In genomic region chr18:45687617-45688016, GRCh38 we compare ENCODE assay signal across 8 cellular contexts. TPM values are rescaled to one million over a fixed set of nuclear protein-coding genes. Genes with fewer than 3 reads are reported as not detected.
DNase-seq lines count a peak whose midpoint lies in the region; ATAC-seq, FAIRE-seq and TF ChIP-seq lines count a peak whose summit lies in the region.

No MANE protein-coding gene starts in this region.

- TF ChIP-seq POLR2A in GM12878 (IDR thresholded peaks at IDR 0.05; ENCODE audit: low read depth, low read length), result no peak

- H3K9me3 ChIP-seq in GM12878 (replicated peaks; ENCODE audit: control insufficient read depth, insufficient read depth, low read length), result no peaks in the 10 kb centered on the region

- intact Hi-C loops in GM12878 (cut with micrococcal nuclease; ENCODE audit: unreplicated experiment), result loop anchor here (1.0 kb wide), 2 partner anchors 22 to 188 kb away; no protein-coding TSS in a partner anchor

- in situ Hi-C loops in GM12878 (cut with MboI) (no loop called here), ACHN (cut with HindIII; ENCODE audit: low pct_ligation_motif_present, low pct_unique_long_range_greater_than_20kb, low sequenced_read_pairs) (no loop called here)

- no peak for FAIRE-seq in GM12878 (lab: Jason Lieb, UNC)
- no peak for FAIRE-seq in GM19239 (lab: Jason Lieb, UNC)
- no peak for FAIRE-seq in urothelium cell line (lab: Jason Lieb, UNC)

- H3K79me2 ChIP-seq in GM12878 (ENCODE audit: control insufficient read depth, insufficient read depth, low read length), result no peaks in the 10 kb centered on the region

- ATAC-seq in GM19468 (IDR thresholded peaks at IDR 0.05; ENCODE audit: extremely low read depth, unreplicated experiment) (peak; percentile 6), HG03469 (IDR thresholded peaks at IDR 0.05; ENCODE audit: unreplicated experiment) (peak; percentile 33), GM12878 (peak; percentile 72)

- POLR2A ChIA-PET in GM12878 (lab: Charles Lee), result interaction anchor here (0.7 to 4.1 kb wide), 4 partner anchors 13 to 119 kb away, joined by 3 to 39 read pairs (median 5); no protein-coding TSS in a partner anchor

- peak overlapping the region; percentile 36; the same call in 1 of the 2 replicates for H3K9ac ChIP-seq in GM12878 (ENCODE audit: control insufficient read depth, insufficient read depth, low read length)

- WGBS in GM12878 (ENCODE audit: insufficient coverage, insufficient replicate concordance, low lambda C conversion rate, missing lambda C conversion rate), result 3% methylated on average over 6 of the region's 6 CpGs

- peak overlapping the region; percentile 86 for H2AFZ ChIP-seq in GM12878 (ENCODE audit: control insufficient read depth, low read depth, low read length)

- SMC1A ChIA-PET in GM12878 (lab: Charles Lee; ENCODE audit: uncharacterized antibody, unreplicated experiment), result interaction anchor here (0.7 to 8.8 kb wide), 16 partner anchors 12 to 275 kb away, joined by 3 to 143 read pairs (median 4); partner anchors contain the start of gene SLC14A1

- no TSS peak for BruUV-seq in GM12878 (replicated peaks; lab: Mats Ljungman, UMichigan)

- H3K4me3 ChIP-seq in GM12875 (ENCODE audit: low read depth, low read length), result peak overlapping the region; percentile 17
- H3K4me3 ChIP-seq in GM12878, result no peak overlapping the region; the same call in 1 of the 2 replicates

- CTCF ChIA-PET in GM12878 (lab: Yijun Ruan, JAX), result interaction anchor here (0.6 to 10.4 kb wide), 22 partner anchors 9 to 1600 kb away, joined by 3 to 189 read pairs (median 4); no protein-coding TSS in a partner anchor

- H4K20me1 ChIP-seq in GM12878 (ENCODE audit: control insufficient read depth, insufficient read depth), result no peaks in the 10 kb centered on the region

- peak overlapping the region; percentile 82 for H3K27ac ChIP-seq in GM12878 (ENCODE audit: control insufficient read depth, insufficient read depth)

- peaks cover 35% of the 10 kb centered on the region for H3K4me1 ChIP-seq in GM12878 (ENCODE audit: control insufficient read depth, insufficient read depth, low read length)

- no peak for TF ChIP-seq EP300 in GM12878 (IDR thresholded peaks at IDR 0.05; ENCODE audit: borderline replicate concordance in 1 of 2, control insufficient read depth in 1 of 2, low read depth in 2 of 2, low read length in 2 of 2)

- no peaks in the 10 kb centered on the region for H3K36me3 ChIP-seq in GM12878 (ENCODE audit: control insufficient read depth in 2 of 2, insufficient read depth in 2 of 2, low read length in 1 of 2)

- DNase-seq in GM12878 (ENCODE audit: low read depth, low spot score) (no peak), GM19239 (ENCODE audit: insufficient read length, low spot score) (no peak), urothelium cell line (ENCODE audit: low spot score) (no peak), ACHN (no peak), mucosa of gallbladder (ENCODE audit: low spot score) (no peak)

- peak overlapping the region; percentile 97 for H3K4me2 ChIP-seq in GM12878 (ENCODE audit: control insufficient read depth, insufficient read depth)

- RAD21 ChIA-PET in GM12878 (lab: Charles Lee; ENCODE audit: unreplicated experiment), result interaction anchor here (0.6 to 6.6 kb wide), 14 partner anchors 12 to 1992 kb away, joined by 3 to 132 read pairs (median 4); partner anchors contain the start of gene ATP5F1A

- H3K27me3 ChIP-seq in GM12878 (replicated peaks in 1 of 2; ENCODE audit: control insufficient read depth in 2 of 2, insufficient read depth in 2 of 2, low read length in 1 of 2), result no peaks in the 10 kb centered on the region

- TF ChIP-seq CTCF in GM12875 (IDR thresholded peaks at IDR 0.05; ENCODE audit: borderline replicate concordance, insufficient read depth, low read depth, low read length), result no peak
- TF ChIP-seq CTCF in GM12878 (IDR thresholded peaks at IDR 0.05 in 2 of 3, conservative IDR thresholded peaks at IDR 0.05 in 1 of 3; ENCODE audit: control insufficient read depth in 2 of 3, extremely low read depth in 1 of 3, insufficient read depth in 1 of 3, low read depth in 3 of 3, low read length in 3 of 3), result no peak

- TF ChIP-seq RAD21 in GM12878 (IDR thresholded peaks at IDR 0.05; ENCODE audit: insufficient read depth, low read depth, low read length), result no peak

TF ChIP-seq in GM12878, 131 proteins besides CTCF, POLR2A, EP300 and RAD21:
- 0 out of 2 replicates have a peak, but pooled peaks have one; percentile 3 for TF ChIP-seq MTA2 (IDR thresholded peaks at IDR 0.05; ENCODE audit: low read depth)
- TF ChIP-seq NKRF (conservative IDR thresholded peaks at IDR 0.05), result no peak
- no peak for TF ChIP-seq PKNOX1 (IDR thresholded peaks at IDR 0.05)
TF ChIP-seq in GM12878: peak in this region for 1.

RNA-seq across cellular contexts. Expression of gene SLC14A1, which starts 36.4 kb away (rescaled TPM):
- total RNA-seq in GM12878 (2013; cell fraction: nucleolus; rRNA removed), result 1.7 and 2.2 TPM in 2 replicates
- total RNA-seq in GM12878 (2014; rRNA removed) (0.06 TPM in 1 of 2 replicates, not detected in the other), GM12878 (2014; rRNA removed; fragmentation: Illumina TruSeq; extraction: Trizol) (0.09 TPM in 1 of 2 replicates, not detected in the other), GM12878 (2021) (not detected in 2 replicates), mucosa of gallbladder (96.9 TPM)
- 0.34 TPM for polyA plus RNA-seq in GM12878 (2011; ENCODE audit: low read depth)
- polyA plus RNA-seq in GM12878 (2011; rRNA removed) (0.67 and 1.3 TPM in 2 replicates), GM12878 (2014; fragmentation: Illumina TruSeq; extraction: Trizol) (0.10 and 0.26 TPM in 2 replicates), GM12878 (2014; fragmentation: Nextera tagmentation; extraction: Ambion mirVana) (under 1 TPM; 0.06 to 0.09 TPM), GM12878 (2014; rRNA removed) (0.10 TPM in 1 of 2 replicates, not detected in the other), GM12878 (2016; fragmentation: Nextera tagmentation; extraction: Ambion mirVana) (under 1 TPM in 1 of 2 experiments, not detected in 1; 0.37 TPM)
- polyA plus RNA-seq in GM12878 (2011; cell fraction: cytosol; rRNA removed), result 0.38 and 0.81 TPM in 2 replicates
- polyA plus RNA-seq in GM12878 (2011; cell fraction: nucleus; rRNA removed), result 1.5 and 3.6 TPM in 2 replicates
- polyA plus RNA-seq in GM12878 (2012), result 0.70 and 0.80 TPM in 2 replicates
- 2.6 and 2.7 TPM in 2 replicates for polyA minus RNA-seq in GM12878 (2011; rRNA and poly(A)+ RNA removed)
- polyA minus RNA-seq in GM12878 (2011; cell fraction: cytosol; rRNA and poly(A)+ RNA removed), result not detected in 2 replicates
- polyA minus RNA-seq in GM12878 (2011; cell fraction: nucleus; rRNA and poly(A)+ RNA removed), result 0.96 and 1.7 TPM in 2 replicates

Comparison
In these comparisons a context has a peak if more than half of its experiments do, and no peak if none do; other contexts are left out.
1. ATAC-seq: peak in every context shown above with its lines; median percentile 72 in GM12878; 33 in HG03469; 6 in GM19468.
2. RNA of gene SLC14A1, which starts 36.4 kb away (total RNA-seq): 96.9 TPM in mucosa of gallbladder (single experiment); 0.06 to 2.2 TPM in GM12878; every median in the first group is over 10 times any median in the second.